In genomic region chr20:2840138-2840966, GRCh38 we compare ENCODE assay signal across 8 cellular contexts. TPM values are rescaled to one million over a fixed set of nuclear protein-coding genes. Genes with fewer than 3 reads are reported as not detected.
DNase-seq lines count a peak whose midpoint lies in the region; ATAC-seq and TF ChIP-seq lines count a peak whose summit lies in the region.

TSS of gene PCED1A (minus strand) at chr20:2840655. CDS start at chr20:2839912, 743 bp downstream.
TSS of gene VPS16 (plus strand) at chr20:2840745. CDS start at chr20:2840775, 30 bp downstream.

- CTCF ChIA-PET in CD4-positive, alpha-beta T cell (lab: Charles Lee): interaction anchor here (1.0 to 2.5 kb wide), 3 partner anchors 12 to 88 kb away, joined by 4 to 7 read pairs (median 6); partner anchors contain the start of gene PTPRA

- no peaks in the 10 kb centered on the region for H3K36me3 ChIP-seq in endocrine pancreas (ENCODE audit: control insufficient read depth, insufficient read depth, low read length)

- intact Hi-C loops in CD4-positive, alpha-beta T cell (cut with DNase I, micrococcal nuclease): loop anchor here in 1 of 2 experiments (1.0 to 5.0 kb wide), 2 partner anchors 33 to 202 kb away; partner anchors contain the start of genes GNRH2 and PTPRA

- TF ChIP-seq CTCF in CD4-positive, alpha-beta T cell (IDR thresholded peaks at IDR 0.05): no peak

- H3K4me3 Mint-ChIP-seq in CD4-positive, alpha-beta T cell: peak within 1 kb of the TSS; percentile 93

- no peaks in the 10 kb centered on the region for H3K27me3 ChIP-seq in CD4-positive, alpha-beta T cell (ENCODE audit: control insufficient read depth, insufficient read depth, low read length)
- H3K27me3 ChIP-seq in endocrine pancreas (ENCODE audit: control insufficient read depth, insufficient read depth, low read length): no peaks in the 10 kb centered on the region

- H3K27ac ChIP-seq in CD4-positive, alpha-beta T cell (ENCODE audit: low read depth, low read length): peak within 1 kb of the TSS; percentile 81

- peak within 1 kb of the TSS; percentile 86 for H3K9ac ChIP-seq in endocrine pancreas (ENCODE audit: control insufficient read depth, insufficient read depth, low read length)

- peak; percentile 78 to 90 (median 84) for DNase-seq in CD4-positive, alpha-beta T cell
- peak; percentile 75 to 76 for DNase-seq in NOMO-1 (lab: John Stamatoyannopoulos, UW; ENCODE audit: unreplicated experiment in 2 of 2)
- peak; percentile 74 to 81 for DNase-seq in activated CD8-positive, alpha-beta memory T cell treated with anti-CD3 and anti-CD28 coated beads for 4 hours (ENCODE audit: low read depth in 2 of 2)
- peak; percentile 96 for DNase-seq in mesenteric fat pad (ENCODE audit: low spot score)
- peak; percentile 83 for DNase-seq in stimulated activated CD8-positive, alpha-beta memory T cell treated with anti-CD3 and anti-CD28 coated beads, Interleukin-15, amount 100 ng/mL, for 24 hours (ENCODE audit: low read depth)

- H3K36me3 Mint-ChIP-seq in CD4-positive, alpha-beta T cell (ENCODE audit: low read depth): peaks cover 22% of the 10 kb centered on the region

- H3K27me3 Mint-ChIP-seq in CD4-positive, alpha-beta T cell: no peaks in the 10 kb centered on the region

- H3K4me3 ChIP-seq in endocrine pancreas (ENCODE audit: control insufficient read depth, insufficient read depth, low read length): peak within 1 kb of the TSS; percentile 80

- H3K4me1 ChIP-seq in endocrine pancreas (ENCODE audit: control insufficient read depth, insufficient read depth, low read length): no peaks in the 10 kb centered on the region

- POLR2A ChIA-PET in CD4-positive, alpha-beta T cell (lab: Charles Lee): interaction anchor here (0.6 to 2.3 kb wide), 21 partner anchors 9 to 384 kb away, joined by 3 to 19 read pairs (median 4); partner anchors contain the start of genes CPXM1, NOP56 and PTPRA

- no peaks in the 10 kb centered on the region for H3K9me3 Mint-ChIP-seq in CD4-positive, alpha-beta T cell

- peak within 1 kb of the TSS; percentile 75 for H3K27ac Mint-ChIP-seq in CD4-positive, alpha-beta T cell

- H3K9me3 ChIP-seq in CD4-positive, alpha-beta T cell (ENCODE audit: control insufficient read depth, low read length): no peaks in the 10 kb centered on the region
- H3K9me3 ChIP-seq in endocrine pancreas (ENCODE audit: control insufficient read depth, low read length): no peaks in the 10 kb centered on the region

- ATAC-seq in CD4-positive, alpha-beta T cell (ENCODE audit: poor library complexity): peak; percentile 95
- peak; percentile 95 for ATAC-seq in GM19397 (IDR thresholded peaks at IDR 0.05; ENCODE audit: unreplicated experiment)
- peak; percentile 82 for ATAC-seq in HG03565 (IDR thresholded peaks at IDR 0.05; ENCODE audit: unreplicated experiment)

- peaks cover 53% of the 10 kb centered on the region for H3K4me1 Mint-ChIP-seq in CD4-positive, alpha-beta T cell (ENCODE audit: low read depth)

RNA-seq across cellular contexts. Expression of gene PCED1A, which starts in this region (rescaled TPM):
- 10 to 100 TPM; 69.2 to 69.7 TPM for total RNA-seq in CD4-positive, alpha-beta T cell
- 28.5 TPM for total RNA-seq in mesenteric fat pad

RNA-seq across cellular contexts. Expression of gene VPS16, which starts in this region (rescaled TPM):
- total RNA-seq in CD4-positive, alpha-beta T cell: 10 to 100 TPM; 38.2 to 40.6 TPM
- total RNA-seq in mesenteric fat pad: 42.0 TPM

Comparison
In these comparisons a context has a peak if more than half of its experiments do, and no peak if none do; other contexts are left out.
1. Peak in every context shown above with its lines: DNase-seq, ATAC-seq, H3K4me3 ChIP-seq and H3K27ac ChIP-seq.